Comparison of ENCODE assay signal across 28 cellular contexts in the genomic region with DNA sequence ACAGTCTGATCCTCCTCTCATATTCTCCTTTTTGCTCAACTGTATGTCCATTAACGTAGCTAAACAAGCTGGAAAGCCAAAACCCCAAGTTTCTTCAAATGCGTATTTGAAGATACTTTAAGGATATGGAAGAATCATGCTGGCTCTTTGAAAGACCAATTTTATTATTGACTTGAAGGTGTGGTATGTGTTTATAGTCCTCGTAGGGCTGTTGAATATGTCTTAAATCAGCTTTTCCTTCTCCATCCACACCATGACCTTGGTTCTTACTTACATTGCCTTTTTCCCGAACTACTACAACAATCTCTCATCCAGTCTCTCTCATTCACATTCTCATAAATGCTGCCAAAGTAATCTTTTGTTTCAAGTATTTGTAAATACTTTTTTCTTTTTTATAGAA.
"Had no signal": no experiment of that assay in that cellular context is flagged by ENCODE, and none has a peak within 500 bp of the region (broad histone marks: within the 10 kb centered on the region; RNA-seq: fewer than 3 reads in every experiment).

No MANE protein-coding gene starts in this region.

- DNase-seq: cerebellar nuclear complex; effector CD8-positive, alpha-beta T cell; endodermal cell; foreskin keratinocyte; glutamatergic neuron; heart right ventricle; hypothalamus; immature natural killer cell; islet precursor cell; kidney glomerular epithelial cell; left ventricle myocardium superior; lower lobe of right lung; naive thymus-derived CD4-positive, alpha-beta T cell; nephron progenitor cell; right lobe of liver; stimulated activated CD4-positive, alpha-beta T cell treated with anti-CD3 and anti-CD28 coated beads, Interleukin-1b, Interleukin-23, amount 100 ng/mL, for 48 hours; stimulated activated CD4-positive, alpha-beta T cell treated with anti-CD3 and anti-CD28 coated beads, Interleukin-4, amount 100 ng/mL, for 1 hour; stimulated activated CD8-positive, alpha-beta memory T cell treated with anti-CD3 and anti-CD28 coated beads, Interleukin-4, amount 100 ng/mL, for 48 hours; stimulated activated naive CD4-positive, alpha-beta T cell; stimulated activated naive CD8-positive, alpha-beta T cell treated with anti-CD3 and anti-CD28 coated beads, Interleukin-15, amount 100 ng/mL, for 72 hours; trophoblast cell had no signal

- H3K9me3 ChIP-seq: gastroesophageal sphincter, heart right ventricle, lower lobe of right lung, right lobe of liver, suprapubic skin had no signal

- ATAC-seq: esophagus mucosa; foreskin keratinocyte; gastroesophageal sphincter; heart right ventricle; left ventricle myocardium superior; lower lobe of right lung; naive thymus-derived CD4-positive, alpha-beta T cell; right lobe of liver; stimulated activated naive CD8-positive, alpha-beta T cell treated with anti-CD3 and anti-CD28 coated beads, Interleukin-15, amount 100 ng/mL, for 72 hours had no signal

- H3K27me3 ChIP-seq: foreskin keratinocyte, gastroesophageal sphincter, heart right ventricle, right lobe of liver, suprapubic skin had no signal

- H3K36me3 ChIP-seq: gastroesophageal sphincter, heart right ventricle, lower lobe of right lung, right lobe of liver, suprapubic skin had no signal

- H2AFZ ChIP-seq: parathyroid adenoma had no signal

- H3K4me1 Mint-ChIP-seq: endodermal cell; immature natural killer cell; naive thymus-derived CD4-positive, alpha-beta T cell; stimulated activated naive CD8-positive, alpha-beta T cell treated with anti-CD3 and anti-CD28 coated beads, Interleukin-15, amount 100 ng/mL, for 72 hours had no signal

- H3K9me3 Mint-ChIP-seq: dendritic cell treated with granulocyte-macrophage colony-stimulating factor and Interleukin-4, amounts not matched to agents 40 ng/mL and 50 ng/mL, for 4 days; endodermal cell; immature natural killer cell; naive thymus-derived CD4-positive, alpha-beta T cell; nephron progenitor cell; stimulated activated naive CD8-positive, alpha-beta T cell treated with anti-CD3 and anti-CD28 coated beads, Interleukin-15, amount 100 ng/mL, for 72 hours had no signal

- H3K4me3 Mint-ChIP-seq: dendritic cell treated with granulocyte-macrophage colony-stimulating factor and Interleukin-4, amounts not matched to agents 40 ng/mL and 50 ng/mL, for 4 days; endodermal cell; immature natural killer cell; nephron progenitor cell; stimulated activated naive CD8-positive, alpha-beta T cell treated with anti-CD3 and anti-CD28 coated beads, Interleukin-15, amount 100 ng/mL, for 72 hours had no signal

- H3K79me2 ChIP-seq: parathyroid adenoma had no signal

- H3K4me1 ChIP-seq: heart right ventricle, lower lobe of right lung, right lobe of liver, suprapubic skin had no signal

- H3K27ac Mint-ChIP-seq: dendritic cell treated with granulocyte-macrophage colony-stimulating factor and Interleukin-4, amounts not matched to agents 40 ng/mL and 50 ng/mL, for 4 days; endodermal cell; immature natural killer cell; naive thymus-derived CD4-positive, alpha-beta T cell; nephron progenitor cell; progenitor cell of endocrine pancreas; stimulated activated naive CD8-positive, alpha-beta T cell treated with anti-CD3 and anti-CD28 coated beads, Interleukin-15, amount 100 ng/mL, for 72 hours had no signal

- H3K9ac ChIP-seq: parathyroid adenoma had no signal

- H3K4me3 ChIP-seq: gastroesophageal sphincter, heart right ventricle, lower lobe of right lung, right lobe of liver, suprapubic skin had no signal

- H3K27me3 Mint-ChIP-seq: dendritic cell treated with granulocyte-macrophage colony-stimulating factor and Interleukin-4, amounts not matched to agents 40 ng/mL and 50 ng/mL, for 4 days; naive thymus-derived CD4-positive, alpha-beta T cell; progenitor cell of endocrine pancreas; stimulated activated naive CD8-positive, alpha-beta T cell treated with anti-CD3 and anti-CD28 coated beads, Interleukin-15, amount 100 ng/mL, for 72 hours had no signal

- H3K27ac ChIP-seq: epithelial cell of prostate, foreskin keratinocyte, gastroesophageal sphincter, heart right ventricle, lower lobe of right lung, parathyroid adenoma, right lobe of liver, suprapubic skin had no signal
